In the genomic region with DNA sequence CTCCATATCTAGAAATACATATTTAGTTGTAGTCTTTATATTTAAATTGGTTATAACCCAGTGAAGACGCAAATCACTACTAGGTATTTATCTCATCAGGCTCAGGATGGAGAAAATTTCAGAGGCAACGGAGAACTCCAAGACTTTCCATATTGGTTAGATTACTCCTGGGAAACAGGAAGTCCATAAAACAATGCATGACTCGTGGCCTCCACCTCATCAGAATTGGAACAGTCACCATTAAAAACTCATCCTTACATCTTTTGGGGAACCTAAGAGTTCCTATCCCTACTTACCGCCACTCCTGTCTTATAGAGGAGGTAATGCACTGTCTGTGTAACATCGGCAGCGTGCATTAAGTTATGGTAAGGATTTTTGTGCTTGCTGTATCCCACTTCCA, we compare ENCODE assay signal across 33 cellular contexts.
"Had no signal": no experiment of that assay in that cellular context is flagged by ENCODE, and none has a peak within 500 bp of the region (broad histone marks: within the 10 kb centered on the region; RNA-seq: fewer than 3 reads in every experiment).

No MANE protein-coding gene starts in this region.

- DNase-seq: activated B cell treated with CpG ODN at 0.5 μM for 24 hours; activated CD4-positive, alpha-beta memory T cell treated with anti-CD3 and anti-CD28 coated beads, Interleukin-2, amount 10 ng/mL, durations not matched to agents 7 days and 5 days; activated CD4-positive, alpha-beta T cell treated with anti-CD3 and anti-CD28 coated beads for 1 hour; activated CD4-positive, alpha-beta T cell treated with anti-CD3 and anti-CD28 coated beads for 48 hours; activated CD8-positive, alpha-beta memory T cell treated with anti-CD3 and anti-CD28 coated beads for 24 hours; activated CD8-positive, alpha-beta memory T cell treated with anti-CD3 and anti-CD28 coated beads, Interleukin-2, amount 10 ng/mL, durations not matched to agents 7 days and 5 days; activated CD8-positive, alpha-beta memory T cell treated with anti-CD3 and anti-CD28 coated beads, Interleukin-2, amount 50 U/mL, for 48 hours; activated effector memory CD4-positive, alpha-beta T cell treated with anti-CD3 and anti-CD28 coated beads, Interleukin-2, amount 50 U/mL, for 16 hours; activated naive CD4-positive, alpha-beta T cell; activated naive CD4-positive, alpha-beta T cell treated with anti-CD3 and anti-CD28 coated beads, Interleukin-2, amount 50 U/mL, for 16 hours; activated naive CD8-positive, alpha-beta T cell treated with anti-CD3 and anti-CD28 coated beads for 36 hours; activated T-cell treated with anti-CD3 and anti-CD28 coated beads, Interleukin-2, amount 50 U/mL, for 48 hours; amniotic stem cell; aorta; brain microvascular endothelial cell; Kasumi-1; MM.1S; MV-4-11; NCI-H1092; NCI-H1436 treated with DMSO at 0.1 percent for 48 hours; NCI-H1694 treated with DMSO at 0.1 percent for 48 hours; NCI-H2029; NCI-H345; NCI-H524 treated with DMSO at 0.1 percent for 48 hours; NK-92 treated with Interleukin-12 subunit alpha and Interleukin-12 subunit beta, amount 100 ng/mL, for 24 hours; PC-9; Right ventricle myocardium superior; SW 1271; T-helper 1 cell; T-helper 2 cell; T-helper 9 cell had no signal

- H3K4me2 ChIP-seq: PC-9 had no signal

- H3K27ac ChIP-seq: brain microvascular endothelial cell, cardiac muscle cell, PC-9, VCaP had no signal

- H3K27me3 ChIP-seq: brain microvascular endothelial cell, cardiac muscle cell had no signal

- H3K4me3 ChIP-seq: cardiac muscle cell, PC-9 had no signal

- H3K36me3 ChIP-seq: brain microvascular endothelial cell, cardiac muscle cell had no signal

- H2AFZ ChIP-seq: PC-9 had no signal
